14 cellular contexts compared by ENCODE assay signal in the genomic region with DNA sequence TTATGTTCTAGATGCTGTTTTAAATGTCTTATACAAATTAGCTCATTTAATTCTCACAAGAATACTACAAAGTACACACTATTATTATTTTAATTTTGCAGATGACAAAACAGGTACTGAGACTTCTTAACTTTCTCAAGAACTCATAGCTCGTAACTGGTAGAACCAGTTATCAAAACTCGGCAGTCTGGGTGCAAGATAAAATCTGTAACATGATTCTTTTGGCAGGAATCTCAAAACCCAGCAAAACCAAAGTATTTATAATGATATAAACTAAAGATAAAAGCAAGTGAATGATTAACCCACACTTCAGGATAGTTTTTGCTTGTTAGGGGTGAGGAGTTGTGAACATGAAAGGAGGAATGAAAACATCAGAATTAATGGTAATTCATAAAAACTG. TPM values are rescaled to one million over a fixed set of nuclear protein-coding genes. Genes with fewer than 3 reads are reported as not detected.
DNase-seq lines count a peak whose midpoint lies in the region; ATAC-seq, FAIRE-seq and TF ChIP-seq lines count a peak whose summit lies in the region.
"Had no signal": no experiment of that assay in that cellular context is flagged by ENCODE, and none has a peak within 500 bp of the region (broad histone marks: within the 10 kb centered on the region; RNA-seq: fewer than 3 reads in every experiment).

No MANE protein-coding gene starts in this region.

- H3K4me1 ChIP-seq in GM23338 (ENCODE audit: insufficient read depth), result peaks cover 4% of the 10 kb centered on the region

- H3K4me2 ChIP-seq in GM23338, result 0 out of 2 replicates have a peak overlapping the region, but pooled peaks have one; percentile 15

- H3K27me3 ChIP-seq in GM23338 (ENCODE audit: insufficient read depth), result no peaks in the 10 kb centered on the region

- no peaks in the 10 kb centered on the region for H3K9me2 ChIP-seq in GM23338 (ENCODE audit: insufficient read depth)

- H3K4me3 Mint-ChIP-seq in GM23338 (no peak overlapping the region), natural killer cell (peak overlapping the region; percentile 55)
- no peak overlapping the region for H3K4me3 Mint-ChIP-seq in activated T-cell treated with anti-CD3 and anti-CD28 coated beads, Interleukin-2, amount 50 U/mL, for 4 hours

- no peaks in the 10 kb centered on the region for H4K20me1 ChIP-seq in GM23338 (replicated peaks; ENCODE audit: insufficient read depth)

- H3K9me3 Mint-ChIP-seq in GM23338 (no peaks in the 10 kb centered on the region), natural killer cell (no peaks in the 10 kb centered on the region)
- H3K9me3 Mint-ChIP-seq in activated T-cell treated with anti-CD3 and anti-CD28 coated beads, Interleukin-2, amount 50 U/mL, for 4 hours, result no peaks in the 10 kb centered on the region

- H3K27me3 Mint-ChIP-seq in GM23338 (ENCODE audit: insufficient read depth, low read depth, poor library complexity) (no peaks in the 10 kb centered on the region), natural killer cell (ENCODE audit: low read depth in 2 of 2) (no peaks in the 10 kb centered on the region)
- H3K27me3 Mint-ChIP-seq in activated T-cell treated with anti-CD3 and anti-CD28 coated beads, Interleukin-2, amount 50 U/mL, for 4 hours (ENCODE audit: low read depth), result no peaks in the 10 kb centered on the region
- H3K27me3 Mint-ChIP-seq: naive B cell had no signal

- intact Hi-C loops in natural killer cell (cut with micrococcal nuclease), result no loop called here

- DNase-seq in GM23338 (ENCODE audit: low spot score), result no peak
- peak; percentile 22 to 35 for DNase-seq in NCI-H526 (lab: John Stamatoyannopoulos, UW)
- DNase-seq in choroid plexus epithelial cell (ENCODE audit: low read depth), result peak; percentile 50
- DNase-seq in natural killer cell, result no peak
- DNase-seq in GM12891 (ENCODE audit: insufficient read length, low spot score), result no peak
- no peak for DNase-seq in hypothalamus (lab: John Stamatoyannopoulos, UW)
- no peak for DNase-seq in activated T-cell treated with anti-CD3 and anti-CD28 coated beads, Interleukin-2, amount 50 U/mL, for 4 hours
- DNase-seq: activated CD4-positive, CD25-positive, alpha-beta regulatory T cell; activated T-cell treated with anti-CD3 and anti-CD28 coated beads, Interleukin-2, amount 50 U/mL, for 48 hours; GOT3; naive B cell; NCI-H1092 treated with DMSO at 0.1 percent for 48 hours; NCI-H510A had no signal

- no peak for ATAC-seq in GM23338
- ATAC-seq in natural killer cell, result no peak
- no peak for ATAC-seq in activated T-cell treated with anti-CD3 and anti-CD28 coated beads, Interleukin-2, amount 50 U/mL, for 4 hours

- H3K27ac Mint-ChIP-seq in GM23338 (no peak overlapping the region), natural killer cell (peak overlapping the region; percentile 0 to 5)

- FAIRE-seq in GM12891 (lab: Jason Lieb, UNC), result no peak

- no peaks in the 10 kb centered on the region for H3K79me2 ChIP-seq in GM23338 (replicated peaks; ENCODE audit: insufficient read depth)

- H3K36me3 Mint-ChIP-seq in GM23338 (ENCODE audit: low read depth) (no peaks in the 10 kb centered on the region), natural killer cell (no peaks in the 10 kb centered on the region)
- no peaks in the 10 kb centered on the region for H3K36me3 Mint-ChIP-seq in activated T-cell treated with anti-CD3 and anti-CD28 coated beads, Interleukin-2, amount 50 U/mL, for 4 hours (ENCODE audit: insufficient read depth)

- no peaks in the 10 kb centered on the region for H3K36me3 ChIP-seq in GM23338 (ENCODE audit: insufficient read depth)

- no peak for TF ChIP-seq POLR2A in GM12891 (IDR thresholded peaks at IDR 0.05; ENCODE audit: low read depth, low read length)

- peaks cover 4% of the 10 kb centered on the region; the same call in 2 of the 3 replicates for H3K4me1 Mint-ChIP-seq in GM23338
- peaks cover 14 to 15% of the 10 kb centered on the region in 2 donors for H3K4me1 Mint-ChIP-seq in natural killer cell
- peaks cover 14% of the 10 kb centered on the region for H3K4me1 Mint-ChIP-seq in activated T-cell treated with anti-CD3 and anti-CD28 coated beads, Interleukin-2, amount 50 U/mL, for 4 hours (ENCODE audit: low read depth)

- H2AFZ ChIP-seq in GM23338, result no peak overlapping the region

- no peak overlapping the region for H3K27ac ChIP-seq in GM23338 (ENCODE audit: low read depth)
- H3K27ac ChIP-seq: SK-N-MC had no signal

- H3K4me3 ChIP-seq in GM23338, result no peak overlapping the region
- H3K4me3 ChIP-seq in choroid plexus epithelial cell (ENCODE audit: low read depth, low read length), result no peak overlapping the region
- H3K4me3 ChIP-seq: SK-N-MC had no signal

- H3F3A ChIP-seq in GM23338 (replicated peaks; ENCODE audit: low read depth), result no peaks in the 10 kb centered on the region

- no peak for TF ChIP-seq CTCF in GM23338 (conservative IDR thresholded peaks at IDR 0.05; ENCODE audit: low read depth in 2 of 2)
- no peak for TF ChIP-seq CTCF in choroid plexus epithelial cell (conservative IDR thresholded peaks at IDR 0.05; ENCODE audit: low read depth, low read length)
- TF ChIP-seq CTCF in natural killer cell (IDR thresholded peaks at IDR 0.05), result no peak

TF ChIP-seq in GM23338, 12 proteins besides CTCF, POLR2A, EP300 and RAD21 (continues in another document):
- no peak for TF ChIP-seq EZH2 (IDR thresholded peaks at IDR 0.05; ENCODE audit: low read depth, unreplicated experiment)
- no peak for TF ChIP-seq NANOG (IDR thresholded peaks at IDR 0.05; ENCODE audit: borderline replicate concordance)
- no peak for TF ChIP-seq CREB1 (CRISPR knock-in tag; IDR thresholded peaks at IDR 0.05; ENCODE audit: low read depth)
- no peak for TF ChIP-seq ZNF114 (CRISPR knock-in tag; IDR thresholded peaks at IDR 0.05)
- TF ChIP-seq, protein P1, sequence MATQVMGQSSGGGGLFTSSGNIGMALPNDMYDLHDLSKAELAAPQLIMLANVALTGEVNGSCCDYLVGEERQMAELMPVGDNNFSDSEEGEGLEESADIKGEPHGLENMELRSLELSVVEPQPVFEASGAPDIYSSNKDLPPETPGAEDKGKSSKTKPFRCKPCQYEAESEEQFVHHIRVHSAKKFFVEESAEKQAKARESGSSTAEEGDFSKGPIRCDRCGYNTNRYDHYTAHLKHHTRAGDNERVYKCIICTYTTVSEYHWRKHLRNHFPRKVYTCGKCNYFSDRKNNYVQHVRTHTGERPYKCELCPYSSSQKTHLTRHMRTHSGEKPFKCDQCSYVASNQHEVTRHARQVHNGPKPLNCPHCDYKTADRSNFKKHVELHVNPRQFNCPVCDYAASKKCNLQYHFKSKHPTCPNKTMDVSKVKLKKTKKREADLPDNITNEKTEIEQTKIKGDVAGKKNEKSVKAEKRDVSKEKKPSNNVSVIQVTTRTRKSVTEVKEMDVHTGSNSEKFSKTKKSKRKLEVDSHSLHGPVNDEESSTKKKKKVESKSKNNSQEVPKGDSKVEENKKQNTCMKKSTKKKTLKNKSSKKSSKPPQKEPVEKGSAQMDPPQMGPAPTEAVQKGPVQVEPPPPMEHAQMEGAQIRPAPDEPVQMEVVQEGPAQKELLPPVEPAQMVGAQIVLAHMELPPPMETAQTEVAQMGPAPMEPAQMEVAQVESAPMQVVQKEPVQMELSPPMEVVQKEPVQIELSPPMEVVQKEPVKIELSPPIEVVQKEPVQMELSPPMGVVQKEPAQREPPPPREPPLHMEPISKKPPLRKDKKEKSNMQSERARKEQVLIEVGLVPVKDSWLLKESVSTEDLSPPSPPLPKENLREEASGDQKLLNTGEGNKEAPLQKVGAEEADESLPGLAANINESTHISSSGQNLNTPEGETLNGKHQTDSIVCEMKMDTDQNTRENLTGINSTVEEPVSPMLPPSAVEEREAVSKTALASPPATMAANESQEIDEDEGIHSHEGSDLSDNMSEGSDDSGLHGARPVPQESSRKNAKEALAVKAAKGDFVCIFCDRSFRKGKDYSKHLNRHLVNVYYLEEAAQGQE (IDR thresholded peaks at IDR 0.05; ENCODE audit: unreplicated experiment), result no peak
- TF ChIP-seq STAT1 (IDR thresholded peaks at IDR 0.05; ENCODE audit: unreplicated experiment), result no peak

TF ChIP-seq in GM12891, 5 proteins besides CTCF, POLR2A, EP300 and RAD21:
- TF ChIP-seq POU2F2 (IDR thresholded peaks at IDR 0.05; ENCODE audit: low read depth, low read length) (no peak), TAF1 (IDR thresholded peaks at IDR 0.05; ENCODE audit: low read depth, low read length) (no peak), POLR2AphosphoS5 (IDR thresholded peaks at IDR 0.05; ENCODE audit: low read depth, low read length) (no peak), PAX5 (IDR thresholded peaks at IDR 0.05; ENCODE audit: insufficient read depth, low read length, severe bottlenecking) (no peak), SPI1 (IDR thresholded peaks at IDR 0.05; ENCODE audit: low read depth, low read length) (no peak)

RNA-seq across cellular contexts. Expression of gene CLNK, which starts 27.6 kb away (rescaled TPM):
- not detected in 2 replicates for total RNA-seq in GM23338 (2014; rRNA removed; shearing (Covaris generic))
- polyA plus RNA-seq in GM23338 (2016; fragmentation: Nextera tagmentation; extraction: Ambion mirVana), result not detected in 2 replicates
- total RNA-seq in natural killer cell, result 1 to 10 TPM in 2 of 3 donors, under 1 TPM in 1; 1.00 to 1.1 (median 1.0) TPM
- polyA plus RNA-seq in GM12891 (2012; ENCODE audit: low read depth, missing spikeins), result 3.5 TPM
- total RNA-seq in activated T-cell treated with anti-CD3 and anti-CD28 coated beads, Interleukin-2, amount 50 U/mL, for 4 hours, result under 1 TPM in 2 of 3 donors, not detected in 1; 0.11 TPM

Comparison
In these comparisons a context has a peak if more than half of its experiments do, and no peak if none do; other contexts are left out.
1. DNase-seq: peak in NCI-H526 (2 of 2) and choroid plexus epithelial cell (single experiment); none in GM23338 (single experiment), natural killer cell (single experiment), GM12891 (single experiment), hypothalamus (0 of 51) and activated T-cell treated with anti-CD3 and anti-CD28 coated beads, Interleukin-2, amount 50 U/mL, for 4 hours (single experiment).